Comparison of ENCODE assay signal across 16 cellular contexts in genomic region chrX:36985810-36986209, GRCh38. TPM values are rescaled to one million over a fixed set of nuclear protein-coding genes. Genes with fewer than 3 reads are reported as not detected.
DNase-seq lines count a peak whose midpoint lies in the region; ATAC-seq and TF ChIP-seq lines count a peak whose summit lies in the region.
"Not testable (repeated sequence)": the region's sequence is repeated elsewhere in the genome, so short reads cannot be mapped to it uniquely, and the experiment has no call there.
"Had no signal": no experiment of that assay in that cellular context is flagged by ENCODE, and none has a peak within 500 bp of the region (broad histone marks: within the 10 kb centered on the region; RNA-seq: fewer than 3 reads in every experiment).

No MANE protein-coding gene starts in this region.

- H3K27me3 ChIP-seq in GM23338 (ENCODE audit: insufficient read depth) (peaks cover 11% of the 10 kb centered on the region; the same call in 1 of the 2 replicates), left ventricle myocardium inferior (ENCODE audit: low read depth) (peaks cover 28% of the 10 kb centered on the region)
- not testable (repeated sequence) for H3K27me3 ChIP-seq in neuronal stem cell (ENCODE audit: control insufficient read depth in 3 of 3, insufficient read depth in 3 of 3, low read depth in 1 of 3, low read length in 3 of 3)

- not testable (repeated sequence) for H3K4ac ChIP-seq in neuronal stem cell (ENCODE audit: low read length)

- H2BK15ac ChIP-seq in neuronal stem cell (ENCODE audit: low read length) = not testable (repeated sequence)

- H3K79me1 ChIP-seq in neuronal stem cell (ENCODE audit: low read depth, low read length) = not testable (repeated sequence)

- H2BK120ac ChIP-seq in neuronal stem cell (ENCODE audit: low read depth, low read length) = not testable (repeated sequence)

- TF ChIP-seq CTCF in GM23338 (conservative IDR thresholded peaks at IDR 0.05; ENCODE audit: low read depth in 2 of 2); choroid plexus epithelial cell (conservative IDR thresholded peaks at IDR 0.05; ENCODE audit: low read depth, low read length); left ventricle myocardium inferior (IDR thresholded peaks at IDR 0.05; ENCODE audit: borderline replicate concordance): not testable (repeated sequence)

- H3K9me3 ChIP-seq in SK-N-MC (ENCODE audit: low read depth, low read length); left ventricle myocardium inferior (replicated peaks); neuronal stem cell (replicated peaks in 1 of 2; ENCODE audit: control insufficient read depth in 2 of 2, insufficient read depth in 1 of 2, low read depth in 1 of 2, low read length in 2 of 2): not testable (repeated sequence)

- H3K4me3 ChIP-seq in GM23338 (peak overlapping the region; percentile 46), SK-N-MC (peak overlapping the region; percentile 78), choroid plexus epithelial cell (ENCODE audit: low read depth, low read length) (peak overlapping the region; percentile 24), left ventricle myocardium inferior (peak overlapping the region; percentile 14), neuronal stem cell (ENCODE audit: low read length in 2 of 2) (peak overlapping the region in 1 of 2 donors; percentile 76), skin epidermis (peak overlapping the region in 4 of 7 experiments; percentile 5 to 19 (median 8))

- H3K4me3 Mint-ChIP-seq in GM23338 = peak overlapping the region; percentile 68

- no CpG with 5 or more reads among the region's 38 CpGs for WGBS in neuronal stem cell (ENCODE audit: extremely low coverage in 2 of 2, insufficient read length in 2 of 2, insufficient replicate concordance in 1 of 2), 2 donors

- H3K9me2 ChIP-seq in GM23338 (ENCODE audit: insufficient read depth) = not testable (repeated sequence)

- not testable (repeated sequence) for H3K27me3 Mint-ChIP-seq in GM23338 (ENCODE audit: insufficient read depth, low read depth, poor library complexity)

- H3K4me2 ChIP-seq in GM23338 (peak overlapping the region; percentile 60), neuronal stem cell (ENCODE audit: insufficient read depth, low read length, poor library complexity, severe bottlenecking) (peak overlapping the region; percentile 54)

- ATAC-seq in GM23338 (peak; percentile 72), left lobe of liver (peak; percentile 17)

- H2BK12ac ChIP-seq in neuronal stem cell (ENCODE audit: low read length) = not testable (repeated sequence)

- H4K20me1 ChIP-seq in GM23338 (replicated peaks; ENCODE audit: insufficient read depth) = not testable (repeated sequence)

- not testable (repeated sequence) for H3K36me3 ChIP-seq in GM23338 (ENCODE audit: insufficient read depth); SK-N-MC (ENCODE audit: insufficient read depth, low read length); left ventricle myocardium inferior; neuronal stem cell (replicated peaks in 1 of 2; ENCODE audit: control insufficient read depth in 2 of 2, insufficient read depth in 2 of 2, low read length in 2 of 2)

- intact Hi-C loops in left ventricle myocardium inferior (cut with micrococcal nuclease) = not testable (repeated sequence)

- H3K23ac ChIP-seq in neuronal stem cell (ENCODE audit: low read depth, low read length, poor library complexity) = not testable (repeated sequence)

- DNase-seq in GM23338 (ENCODE audit: low spot score); SK-N-MC (ENCODE audit: low read depth, low spot score); choroid plexus epithelial cell (ENCODE audit: low read depth); left ventricle myocardium inferior; left lobe of liver (ENCODE audit: low spot score); neuronal stem cell (ENCODE audit: low spot score): not testable (repeated sequence)

- H2BK5ac ChIP-seq in neuronal stem cell (ENCODE audit: low read length) = not testable (repeated sequence)

- H3K9me3 Mint-ChIP-seq in GM23338 = not testable (repeated sequence)

- not testable (repeated sequence) for H4K91ac ChIP-seq in neuronal stem cell (ENCODE audit: low read depth, low read length, poor library complexity)

- H3K18ac ChIP-seq in neuronal stem cell (ENCODE audit: low read length) = not testable (repeated sequence)

- H3K9ac ChIP-seq in SK-N-MC (ENCODE audit: insufficient read length); neuronal stem cell (ENCODE audit: low read depth, low read length, poor library complexity): not testable (repeated sequence)

- not testable (repeated sequence) for H2AFZ ChIP-seq in GM23338
- H2AFZ ChIP-seq in neuronal stem cell (ENCODE audit: low read length) = peak overlapping the region; percentile 17

- not testable (repeated sequence) for H3K79me2 ChIP-seq in GM23338 (replicated peaks; ENCODE audit: insufficient read depth)

- H3K4me1 Mint-ChIP-seq in GM23338 = peaks cover 11% of the 10 kb centered on the region

- not testable (repeated sequence) for H3K14ac ChIP-seq in neuronal stem cell (ENCODE audit: low read length)

- not testable (repeated sequence) for H2AK5ac ChIP-seq in neuronal stem cell (ENCODE audit: low read depth, low read length)

- not testable (repeated sequence) for H3K27ac ChIP-seq in GM23338 (ENCODE audit: low read depth); SK-N-MC; left ventricle myocardium inferior (replicated peaks); neuronal stem cell (replicated peaks; ENCODE audit: low read length); skin epidermis

- not testable (repeated sequence) for H3K27ac Mint-ChIP-seq in GM23338

- not testable (repeated sequence) for H3K4me1 ChIP-seq in GM23338 (ENCODE audit: insufficient read depth); left ventricle myocardium inferior; neuronal stem cell (ENCODE audit: control insufficient read depth in 2 of 2, insufficient read depth in 1 of 2, low read depth in 1 of 2, low read length in 2 of 2)

- H3K36me3 Mint-ChIP-seq in GM23338 (ENCODE audit: low read depth) = not testable (repeated sequence)

- not testable (repeated sequence) for H4K8ac ChIP-seq in neuronal stem cell (ENCODE audit: low read depth, low read length)

- H3F3A ChIP-seq in GM23338 (replicated peaks; ENCODE audit: low read depth) = not testable (repeated sequence)

RNA-seq across cellular contexts. Expression of gene FAM47C, which starts 22.4 kb away (rescaled TPM):
- not detected in 2 replicates for total RNA-seq in GM23338 (2014; rRNA removed; shearing (Covaris generic))
- not detected in 2 replicates for polyA plus RNA-seq in GM23338 (2016; fragmentation: Nextera tagmentation; extraction: Ambion mirVana)
- total RNA-seq in left ventricle myocardium inferior (not detected), left lobe of liver (not detected)
- not detected for polyA plus RNA-seq in neuronal stem cell (2013, experiment 1 of 2)
- not detected for polyA plus RNA-seq in neuronal stem cell (2013, experiment 2 of 2)
- total RNA-seq: activated CD4-positive, alpha-beta T cell treated with anti-CD3 and anti-CD28 coated beads, Interleukin-2, amount 10 ng/mL, durations not matched to agents 24 days and 14 days; activated naive CD4-positive, alpha-beta T cell treated with anti-CD3 and anti-CD28 coated beads for 36 hours; activated T-cell treated with anti-CD3 and anti-CD28 coated beads, Interleukin-2, amount 50 U/mL, for 72 hours; chondrocyte; fibroblast of lung; G401; naive thymus-derived CD4-positive, alpha-beta T cell; SK-MEL-5; ureter had no signal
- polyA plus RNA-seq: fibroblast of lung; naive thymus-derived CD4-positive, alpha-beta T cell had no signal
